9 cellular contexts compared by ENCODE assay signal in genomic region chr4:2412885-2413716, GRCh38. TPM values are rescaled to one million over a fixed set of nuclear protein-coding genes. Genes with fewer than 3 reads are reported as not detected.
DNase-seq lines count a peak whose midpoint lies in the region; ATAC-seq, FAIRE-seq and TF ChIP-seq lines count a peak whose summit lies in the region.
"Had no signal": no experiment of that assay in that cellular context is flagged by ENCODE, and none has a peak within 500 bp of the region (broad histone marks: within the 10 kb centered on the region; RNA-seq: fewer than 3 reads in every experiment).

No MANE protein-coding gene starts in this region.

- BruUV-seq in endothelial cell of umbilical vein (replicated peaks; lab: Mats Ljungman, UMichigan): TSS peak; percentile 81

- 0 out of 2 replicates have a peak overlapping the region, but pooled peaks have one; percentile 12 for H3K9ac ChIP-seq in BLaER1
- peak overlapping the region; percentile 66 for H3K9ac ChIP-seq in endothelial cell of umbilical vein (replicated peaks; ENCODE audit: extremely low read depth, insufficient read depth, low read length)

- peaks cover 47% of the 10 kb centered on the region for H3K79me2 ChIP-seq in endothelial cell of umbilical vein (ENCODE audit: control insufficient read depth, insufficient read depth, low read length)

- no peaks in the 10 kb centered on the region for H3K9me3 ChIP-seq in BLaER1
- H3K9me3 ChIP-seq in endothelial cell of umbilical vein (replicated peaks; ENCODE audit: control insufficient read depth, insufficient read depth, low read length): no peaks in the 10 kb centered on the region
- no peaks in the 10 kb centered on the region for H3K9me3 ChIP-seq in mononuclear cell (ENCODE audit: low read depth, low read length)

- H3K9me1 ChIP-seq in endothelial cell of umbilical vein (replicated peaks; ENCODE audit: control insufficient read depth, extremely low read depth, insufficient read depth, low read length): no peaks in the 10 kb centered on the region

- H3K4me2 ChIP-seq in BLaER1: peak overlapping the region; percentile 94
- H3K4me2 ChIP-seq in endothelial cell of umbilical vein (ENCODE audit: insufficient read depth, low read length): peak overlapping the region; percentile 52

- CTCF ChIA-PET in endothelial cell of umbilical vein (lab: Charles Lee): interaction anchor here (0.6 to 2.3 kb wide), 16 partner anchors 9 to 455 kb away, joined by 3 to 9 read pairs (median 4); partner anchors contain the start of gene MXD4

- no peak overlapping the region; the same call in 1 of the 2 replicates for H3K27ac ChIP-seq in BLaER1
- H3K27ac ChIP-seq in endothelial cell of umbilical vein (ENCODE audit: insufficient read depth, low read depth, low read length): peak overlapping the region; percentile 77

- peak; percentile 49 to 69 for TF ChIP-seq CTCF in endothelial cell of umbilical vein (IDR thresholded peaks at IDR 0.05; ENCODE audit: extremely low read depth in 1 of 2, insufficient read depth in 1 of 2, low read depth in 1 of 2, low read length in 2 of 2)

- H3K4me1 ChIP-seq in BLaER1 (peaks cover 51% of the 10 kb centered on the region), endothelial cell of umbilical vein (ENCODE audit: control insufficient read depth, extremely low read depth, insufficient read depth, low read length) (peaks cover 43% of the 10 kb centered on the region), mononuclear cell (ENCODE audit: insufficient read depth, low read length) (peaks cover 59% of the 10 kb centered on the region)

- peak; percentile 98 for FAIRE-seq in endothelial cell of umbilical vein (lab: Jason Lieb, UNC)
- FAIRE-seq: endometrium had no signal

- H3K4me3 ChIP-seq in BLaER1 (peak overlapping the region; percentile 42), endothelial cell of umbilical vein (replicated peaks in 1 of 3; ENCODE audit: insufficient read depth in 1 of 3, low read depth in 1 of 3, low read length in 3 of 3) (peak overlapping the region in 2 of 3 experiments; percentile 18 to 22), mononuclear cell (ENCODE audit: low read length) (peak overlapping the region; percentile 17)

- peak overlapping the region; percentile 10 for H2AFZ ChIP-seq in endothelial cell of umbilical vein (ENCODE audit: low read depth, low read length)

- dilution Hi-C loops in endothelial cell of umbilical vein (cut with MboI; ENCODE audit: extremely low pct_ligation_motif_present, low sequenced_read_pairs): no loop called here

- H3K36me3 ChIP-seq in BLaER1 (no peaks in the 10 kb centered on the region), endothelial cell of umbilical vein (ENCODE audit: control insufficient read depth in 2 of 2, extremely low read depth in 1 of 2, insufficient read depth in 2 of 2, low read length in 2 of 2) (no peaks in the 10 kb centered on the region)

- peak; percentile 55 for ATAC-seq in GM19023 (IDR thresholded peaks at IDR 0.05; ENCODE audit: unreplicated experiment)
- peak; percentile 51 for ATAC-seq in HG03432 (IDR thresholded peaks at IDR 0.05; ENCODE audit: unreplicated experiment)

- H4K20me1 ChIP-seq in BLaER1: peaks cover 64% of the 10 kb centered on the region
- H4K20me1 ChIP-seq in endothelial cell of umbilical vein (replicated peaks; ENCODE audit: control insufficient read depth, extremely low read depth, insufficient read depth, low read length): no peaks in the 10 kb centered on the region

- POLR2A ChIA-PET in endothelial cell of umbilical vein (lab: Charles Lee): interaction anchor here (1.1 kb wide), 1 partner anchor 10 kb away, joined by 3 read pairs; no protein-coding TSS in a partner anchor

- peaks cover 58% of the 10 kb centered on the region for H3K27me3 ChIP-seq in BLaER1
- H3K27me3 ChIP-seq in endothelial cell of umbilical vein (ENCODE audit: control insufficient read depth in 2 of 2, insufficient read depth in 2 of 2, low read length in 2 of 2): no peaks in the 10 kb centered on the region
- peaks cover 28% of the 10 kb centered on the region for H3K27me3 ChIP-seq in mononuclear cell (ENCODE audit: insufficient read depth, low read length)

- TF ChIP-seq POLR2A in endothelial cell of umbilical vein (IDR thresholded peaks at IDR 0.05; ENCODE audit: low read depth, low read length): no peak

- DNase-seq in NOMO-1 treated with DMSO at 0.1 percent for 48 hours (lab: John Stamatoyannopoulos, UW; ENCODE audit: unreplicated experiment) (peak; percentile 99), endothelial cell of umbilical vein (ENCODE audit: low read depth, low spot score) (peak; percentile 96)
- DNase-seq in activated CD8-positive, alpha-beta memory T cell treated with anti-CD3 and anti-CD28 coated beads, Interleukin-2, amount 50 U/mL, for 24 hours (ENCODE audit: extremely low read depth): peak; percentile 61
- peak; percentile 79 for DNase-seq in stimulated activated CD8-positive, alpha-beta memory T cell treated with anti-CD3 and anti-CD28 coated beads, Interleukin-2, amount 100 ng/mL, for 1 hour (ENCODE audit: low read depth in 2 of 2)

- intact Hi-C loops in endothelial cell of umbilical vein (cut with micrococcal nuclease): loop anchor here (1.0 to 10.0 kb wide), 4 partner anchors 56 to 552 kb away; partner anchors contain the start of genes GRK4, HAUS3, MXD4 and NOP14

TF ChIP-seq in endothelial cell of umbilical vein, 7 proteins besides CTCF, POLR2A, EP300 and RAD21:
- TF ChIP-seq FOS (IDR thresholded peaks at IDR 0.05; ENCODE audit: borderline replicate concordance, insufficient read depth, low read length) (peak; percentile 86), POLR2AphosphoS5 (IDR thresholded peaks at IDR 0.05; ENCODE audit: insufficient read depth, low read depth, low read length) (peak; percentile 80), JUN (IDR thresholded peaks at IDR 0.05; ENCODE audit: borderline replicate concordance, insufficient read depth, insufficient read length, low read depth) (peak; percentile 8), GATA2 (IDR thresholded peaks at IDR 0.05; ENCODE audit: insufficient read depth, insufficient read length, low read depth, low read length) (no peak), MAX (IDR thresholded peaks at IDR 0.05; ENCODE audit: insufficient read depth, insufficient read length) (peak; percentile 50), MYC (IDR thresholded peaks at IDR 0.05; ENCODE audit: low read depth, low read length) (no peak), EZH2 (IDR thresholded peaks at IDR 0.05; ENCODE audit: borderline replicate concordance, low read depth, low read length, severe bottlenecking) (no peak)

RNA-seq across cellular contexts. Expression of gene ZFYVE28, which starts 5.3 kb away (rescaled TPM):
- 7.1 and 10.8 TPM in 2 replicates for total RNA-seq in endothelial cell of umbilical vein
- polyA plus RNA-seq in endothelial cell of umbilical vein: 5.8 and 7.2 TPM in 2 replicates
- 2.9 and 4.4 TPM in 2 replicates for polyA plus RNA-seq in endothelial cell of umbilical vein (2011; cell fraction: cytosol; rRNA removed)
- polyA plus RNA-seq in endothelial cell of umbilical vein (2011; cell fraction: nucleus; rRNA removed): 19.9 and 20.5 TPM in 2 replicates
- 3.4 and 4.1 TPM in 2 replicates for polyA plus RNA-seq in endothelial cell of umbilical vein (2012)
- 13.4 and 19.5 TPM in 2 replicates for polyA minus RNA-seq in endothelial cell of umbilical vein
- 2.8 TPM for polyA minus RNA-seq in endothelial cell of umbilical vein (2011; cell fraction: cytosol; rRNA and poly(A)+ RNA removed)
- polyA minus RNA-seq in endothelial cell of umbilical vein (2011; cell fraction: nucleus; rRNA and poly(A)+ RNA removed): 14.0 and 15.3 TPM in 2 replicates
- 8.9 TPM for total RNA-seq in mononuclear cell

RNA-seq across cellular contexts. Expression of gene CFAP99, which starts 5.7 kb away (rescaled TPM):
- total RNA-seq in endothelial cell of umbilical vein (0.12 TPM in 1 of 2 replicates, not detected in the other), mononuclear cell (0.10 TPM)
- polyA plus RNA-seq in endothelial cell of umbilical vein: 0.03 TPM in 1 of 2 replicates, not detected in the other
- polyA plus RNA-seq in endothelial cell of umbilical vein (2011; cell fraction: cytosol; rRNA removed): not detected in 2 replicates
- not detected in 2 replicates for polyA plus RNA-seq in endothelial cell of umbilical vein (2011; cell fraction: nucleus; rRNA removed)
- polyA plus RNA-seq in endothelial cell of umbilical vein (2012): 0.15 TPM in 1 of 2 replicates, not detected in the other
- not detected in 2 replicates for polyA minus RNA-seq in endothelial cell of umbilical vein
- not detected for polyA minus RNA-seq in endothelial cell of umbilical vein (2011; cell fraction: cytosol; rRNA and poly(A)+ RNA removed)
- polyA minus RNA-seq in endothelial cell of umbilical vein (2011; cell fraction: nucleus; rRNA and poly(A)+ RNA removed): not detected in 2 replicates

RNA-seq across cellular contexts. Expression of gene RNF4, which starts 55.8 kb away (rescaled TPM):
- total RNA-seq in endothelial cell of umbilical vein: 67.5 and 71.4 TPM in 2 replicates
- 56.9 and 64.3 TPM in 2 replicates for polyA plus RNA-seq in endothelial cell of umbilical vein
- 71.9 and 85.2 TPM in 2 replicates for polyA plus RNA-seq in endothelial cell of umbilical vein (2011; cell fraction: cytosol; rRNA removed)
- polyA plus RNA-seq in endothelial cell of umbilical vein (2011; cell fraction: nucleus; rRNA removed): 65.4 and 73.0 TPM in 2 replicates
- polyA plus RNA-seq in endothelial cell of umbilical vein (2012): 45.8 and 52.5 TPM in 2 replicates
- polyA minus RNA-seq in endothelial cell of umbilical vein: 60.7 and 73.2 TPM in 2 replicates
- polyA minus RNA-seq in endothelial cell of umbilical vein (2011; cell fraction: cytosol; rRNA and poly(A)+ RNA removed): 34.3 TPM
- polyA minus RNA-seq in endothelial cell of umbilical vein (2011; cell fraction: nucleus; rRNA and poly(A)+ RNA removed): 49.9 and 57.5 TPM in 2 replicates
- 126 TPM for total RNA-seq in mononuclear cell
